9 cellular contexts compared by ENCODE assay signal in genomic region chr1:88180449-88181108, GRCh38.
DNase-seq lines count a peak whose midpoint lies in the region; ATAC-seq and TF ChIP-seq lines count a peak whose summit lies in the region.
"Had no signal": no experiment of that assay in that cellular context is flagged by ENCODE, and none has a peak within 500 bp of the region (broad histone marks: within the 10 kb centered on the region; RNA-seq: fewer than 3 reads in every experiment).

No MANE protein-coding gene starts in this region.

- POLR2A ChIA-PET in CD8-positive, alpha-beta T cell (lab: Charles Lee): no interaction called here
- POLR2A ChIA-PET in activated CD4-positive, alpha-beta T cell treated with anti-CD3 and anti-CD28 coated beads for 36 hours (lab: Charles Lee): no interaction called here

- no peaks in the 10 kb centered on the region for H3K27me3 ChIP-seq in CD8-positive, alpha-beta T cell (ENCODE audit: insufficient read depth, low read length)
- no peaks in the 10 kb centered on the region for H3K27me3 ChIP-seq in lung (ENCODE audit: control insufficient read depth, insufficient read depth)

- no peaks in the 10 kb centered on the region for H3K36me3 ChIP-seq in CD8-positive, alpha-beta T cell (ENCODE audit: insufficient read depth, low read length)
- no peaks in the 10 kb centered on the region for H3K36me3 ChIP-seq in lung (ENCODE audit: control insufficient read depth in 2 of 2, insufficient read depth in 2 of 2, low read length in 2 of 2)

- TF ChIP-seq CTCF in CD8-positive, alpha-beta T cell (IDR thresholded peaks at IDR 0.05): peak; percentile 62
- TF ChIP-seq CTCF in lung (IDR thresholded peaks at IDR 0.05; ENCODE audit: control extremely low read depth, extremely low read depth): peak; percentile 44

- no peaks in the 10 kb centered on the region for H3K9me3 Mint-ChIP-seq in CD8-positive, alpha-beta T cell
- no peaks in the 10 kb centered on the region for H3K9me3 Mint-ChIP-seq in activated CD4-positive, alpha-beta T cell treated with anti-CD3 and anti-CD28 coated beads for 36 hours (ENCODE audit: low read depth)
- H3K9me3 Mint-ChIP-seq: activated naive CD4-positive, alpha-beta T cell treated with anti-CD3 and anti-CD28 coated beads, Interleukin-2, amount 50 U/mL, for 24 hours had no signal

- no peaks in the 10 kb centered on the region for H3K4me1 ChIP-seq in CD8-positive, alpha-beta T cell (ENCODE audit: insufficient read depth, low read length)
- no peaks in the 10 kb centered on the region for H3K4me1 ChIP-seq in lung (ENCODE audit: control insufficient read depth in 2 of 2, insufficient read depth in 2 of 2, low read length in 2 of 2)

- peak; percentile 6 to 58 (median 30) for DNase-seq in CD8-positive, alpha-beta T cell
- DNase-seq in NCI-H460 (ENCODE audit: extremely low read depth, low read depth): peak; percentile 27
- peak; percentile 79 for DNase-seq in activated CD4-positive, alpha-beta T cell treated with anti-CD3 and anti-CD28 coated beads for 36 hours
- DNase-seq in dermis blood vessel endothelial cell: peak; percentile 89
- peak; percentile 67 for DNase-seq in lung (ENCODE audit: low spot score)
- peak; percentile 17 for DNase-seq in stimulated activated CD8-positive, alpha-beta memory T cell treated with anti-CD3 and anti-CD28 coated beads, Interleukin-15, amount 100 ng/mL, for 1 hour (ENCODE audit: low read depth)

- no peak overlapping the region for H3K4me3 ChIP-seq in CD8-positive, alpha-beta T cell (ENCODE audit: low read depth, low read length)
- no peak overlapping the region for H3K4me3 ChIP-seq in lung

- no peak overlapping the region for H3K4me3 Mint-ChIP-seq in CD8-positive, alpha-beta T cell
- no peak overlapping the region for H3K4me3 Mint-ChIP-seq in activated CD4-positive, alpha-beta T cell treated with anti-CD3 and anti-CD28 coated beads for 36 hours
- H3K4me3 Mint-ChIP-seq: activated naive CD4-positive, alpha-beta T cell treated with anti-CD3 and anti-CD28 coated beads, Interleukin-2, amount 50 U/mL, for 24 hours had no signal

- H3K4me1 Mint-ChIP-seq in CD8-positive, alpha-beta T cell (ENCODE audit: low read depth): no peaks in the 10 kb centered on the region
- no peaks in the 10 kb centered on the region for H3K4me1 Mint-ChIP-seq in activated CD4-positive, alpha-beta T cell treated with anti-CD3 and anti-CD28 coated beads for 36 hours
- H3K4me1 Mint-ChIP-seq: activated naive CD4-positive, alpha-beta T cell treated with anti-CD3 and anti-CD28 coated beads, Interleukin-2, amount 50 U/mL, for 24 hours had no signal

- no peak overlapping the region for H3K27ac Mint-ChIP-seq in CD8-positive, alpha-beta T cell
- no peak overlapping the region for H3K27ac Mint-ChIP-seq in activated CD4-positive, alpha-beta T cell treated with anti-CD3 and anti-CD28 coated beads for 36 hours
- H3K27ac Mint-ChIP-seq: activated naive CD4-positive, alpha-beta T cell treated with anti-CD3 and anti-CD28 coated beads, Interleukin-2, amount 50 U/mL, for 24 hours had no signal

- WGBS in lung, 2 donors: 38 to 40% methylated on average over 8 of the region's 8 CpGs

- no peak overlapping the region for H3K27ac ChIP-seq in CD8-positive, alpha-beta T cell (ENCODE audit: low read depth, low read length)
- no peak overlapping the region for H3K27ac ChIP-seq in lung (ENCODE audit: low read depth in 1 of 2, low read length in 1 of 2)

- peak; percentile 57 for ATAC-seq in CD8-positive, alpha-beta T cell
- ATAC-seq in GM19395 (IDR thresholded peaks at IDR 0.05; ENCODE audit: unreplicated experiment): peak; percentile 98
- peak; percentile 99 for ATAC-seq in HG03439 (IDR thresholded peaks at IDR 0.05; ENCODE audit: unreplicated experiment)
- ATAC-seq in activated CD4-positive, alpha-beta T cell treated with anti-CD3 and anti-CD28 coated beads for 36 hours: peak; percentile 92
- ATAC-seq in lung (ENCODE audit: insufficient read depth, low FRiP score): peak; percentile 80

- no peaks in the 10 kb centered on the region for H3K9me3 ChIP-seq in CD8-positive, alpha-beta T cell (ENCODE audit: low read length)
- H3K9me3 ChIP-seq in lung (ENCODE audit: control insufficient read depth in 2 of 2, insufficient read depth in 1 of 2, low read length in 1 of 2): no peaks in the 10 kb centered on the region

- CTCF ChIA-PET in CD8-positive, alpha-beta T cell (lab: Charles Lee): interaction anchor here (0.8 to 1.1 kb wide), 5 partner anchors 9 to 111 kb away, joined by 3 to 5 read pairs (median 3); no protein-coding TSS in a partner anchor
- CTCF ChIA-PET in activated CD4-positive, alpha-beta T cell treated with anti-CD3 and anti-CD28 coated beads for 36 hours (lab: Charles Lee): interaction anchor here (0.6 to 2.0 kb wide), 19 partner anchors 8 to 695 kb away, joined by 3 to 9 read pairs (median 3); no protein-coding TSS in a partner anchor

- no peaks in the 10 kb centered on the region for H3K36me3 Mint-ChIP-seq in CD8-positive, alpha-beta T cell
- no peaks in the 10 kb centered on the region for H3K36me3 Mint-ChIP-seq in activated CD4-positive, alpha-beta T cell treated with anti-CD3 and anti-CD28 coated beads for 36 hours (ENCODE audit: low read depth)
- H3K36me3 Mint-ChIP-seq: activated naive CD4-positive, alpha-beta T cell treated with anti-CD3 and anti-CD28 coated beads, Interleukin-2, amount 50 U/mL, for 24 hours had no signal

- peaks cover 11% of the 10 kb centered on the region for H3K27me3 Mint-ChIP-seq in CD8-positive, alpha-beta T cell (ENCODE audit: low read depth)
- peaks cover 6% of the 10 kb centered on the region for H3K27me3 Mint-ChIP-seq in activated CD4-positive, alpha-beta T cell treated with anti-CD3 and anti-CD28 coated beads for 36 hours

- intact Hi-C loops in CD8-positive, alpha-beta T cell (cut with DNase I, micrococcal nuclease): no loop called here
- intact Hi-C loops in activated CD4-positive, alpha-beta T cell treated with anti-CD3 and anti-CD28 coated beads for 36 hours (cut with DNase I, micrococcal nuclease): loop anchor here in 1 of 2 experiments (1.0 to 10.0 kb wide), 2 partner anchors 224 to 415 kb away; no protein-coding TSS in a partner anchor

Comparison
In these comparisons a context has a peak if more than half of its experiments do, and no peak if none do; other contexts are left out.
1. DNase-seq: peak in every context shown above with its lines; median percentile 89 in dermis blood vessel endothelial cell; 79 in activated CD4-positive, alpha-beta T cell treated with anti-CD3 and anti-CD28 coated beads for 36 hours; 67 in lung; 30 in CD8-positive, alpha-beta T cell; 27 in NCI-H460; 17 in stimulated activated CD8-positive, alpha-beta memory T cell treated with anti-CD3 and anti-CD28 coated beads, Interleukin-15, amount 100 ng/mL, for 1 hour.